ENCODE assay signal across 23 cellular contexts in genomic region chr3:169172535-169172934, GRCh38.
DNase-seq lines count a peak whose midpoint lies in the region; ATAC-seq and TF ChIP-seq lines count a peak whose summit lies in the region.
"Had no signal": no experiment of that assay in that cellular context is flagged by ENCODE, and none has a peak within 500 bp of the region (broad histone marks: within the 10 kb centered on the region; RNA-seq: fewer than 3 reads in every experiment).

No MANE protein-coding gene starts in this region.

- DNase-seq in HT-29 (ENCODE audit: low spot score) = peak; percentile 11
- peak in 1 of 2 experiments; percentile 50 for DNase-seq in PC-9
- no peak for DNase-seq in epithelial cell of prostate (ENCODE audit: low read depth, low spot score)
- DNase-seq in osteoblast (ENCODE audit: insufficient read length, low spot score, missing footprints) = peak; percentile 37
- DNase-seq in heart left ventricle = no peak
- no peak for DNase-seq in cerebellar cortex (ENCODE audit: low spot score)
- DNase-seq in GM13976 (ENCODE audit: low spot score) = no peak
- DNase-seq: C1 segment of cervical spinal cord; CD4-positive, alpha-beta memory T cell; COR-L47; GOT3; HFFc6; KBM-7; MV-4-11; NCI-H1105; NCI-H1436 treated with DMSO at 0.1 percent for 48 hours; NCI-H187 treated with DMSO at 0.1 percent for 48 hours; NCI-H2171; NCI-H748 treated with DMSO at 0.1 percent for 48 hours; NK-92 treated with Interleukin-12 subunit alpha and Interleukin-12 subunit beta, amount 100 ng/mL, for 24 hours; RPMI8226; SHP77 treated with DMSO at 0.1 percent for 48 hours had no signal

- no peak for TF ChIP-seq POLR2A in heart left ventricle (IDR thresholded peaks at IDR 0.05)

- POLR2A ChIA-PET in PC-9 (lab: Charles Lee; ENCODE audit: unreplicated experiment) = no interaction called here

- intact Hi-C loops in PC-9 (cut with micrococcal nuclease; ENCODE audit: unreplicated experiment) (no loop called here), heart left ventricle (cut with DNase I) (no loop called here)

- H4K20me1 ChIP-seq in PC-9 (ENCODE audit: insufficient read depth) (no peaks in the 10 kb centered on the region), osteoblast (ENCODE audit: insufficient read depth, low read length) (no peaks in the 10 kb centered on the region)

- no peaks in the 10 kb centered on the region for H3K9me3 ChIP-seq in PC-9 (ENCODE audit: insufficient read depth, low read depth)
- H3K9me3 ChIP-seq in osteoblast (ENCODE audit: low read depth, low read length) = no peaks in the 10 kb centered on the region
- H3K9me3 ChIP-seq in heart left ventricle = no peaks in the 10 kb centered on the region
- H3K9me3 ChIP-seq: HAP-1 had no signal

- CTCF ChIA-PET in PC-9 (lab: Charles Lee) = interaction anchor here (1.3 kb wide), 1 partner anchor 23 kb away, joined by 5 read pairs; no protein-coding TSS in a partner anchor

- H3K4me2 ChIP-seq in PC-9 (peak overlapping the region; percentile 51), osteoblast (ENCODE audit: insufficient read depth, low read length) (no peak overlapping the region)

- H3K79me2 ChIP-seq in PC-9 (ENCODE audit: low read depth) (no peaks in the 10 kb centered on the region), osteoblast (ENCODE audit: insufficient read depth, low read length) (no peaks in the 10 kb centered on the region)

- H3K4me1 ChIP-seq in PC-9 (replicated peaks; ENCODE audit: insufficient read depth) (peaks cover 56% of the 10 kb centered on the region), osteoblast (ENCODE audit: insufficient read depth, low read length) (peaks cover 3% of the 10 kb centered on the region), heart left ventricle (peaks cover 0 to 36% (median 7%) of the 10 kb centered on the region in 12 donors)

- H3K36me3 ChIP-seq in PC-9 (ENCODE audit: low read depth) (no peaks in the 10 kb centered on the region), osteoblast (ENCODE audit: insufficient read depth, low read length) (no peaks in the 10 kb centered on the region), heart left ventricle (no peaks in the 10 kb centered on the region)
- H3K36me3 ChIP-seq: HAP-1 had no signal

- H3K4me3 ChIP-seq in PC-9 (no peak overlapping the region), osteoblast (ENCODE audit: insufficient read depth, low read length) (no peak overlapping the region), heart left ventricle (no peak overlapping the region)
- H3K4me3 ChIP-seq: HAP-1 had no signal

- ATAC-seq in heart left ventricle = no peak

- H3K27me3 ChIP-seq in PC-9 (ENCODE audit: insufficient read depth, low read depth) (no peaks in the 10 kb centered on the region), osteoblast (ENCODE audit: insufficient read depth, low read length) (peaks cover 4% of the 10 kb centered on the region), heart left ventricle (no peaks in the 10 kb centered on the region)

- TF ChIP-seq CTCF in PC-9 (conservative IDR thresholded peaks at IDR 0.05) (no peak), osteoblast (IDR thresholded peaks at IDR 0.05; ENCODE audit: extremely low read depth, low read depth, low read length) (no peak), heart left ventricle (IDR thresholded peaks at IDR 0.05) (no peak), GM13976 (IDR thresholded peaks at IDR 0.05; ENCODE audit: borderline replicate concordance, control extremely low read depth, extremely low read depth, insufficient read depth, missing control alignments) (no peak)

- H3F3A ChIP-seq in PC-9 (ENCODE audit: insufficient read depth, low read depth) = peaks cover 26% of the 10 kb centered on the region

- peak overlapping the region; percentile 29 for H3K27ac ChIP-seq in PC-9
- H3K27ac ChIP-seq in epithelial cell of prostate = peak overlapping the region; percentile 45
- H3K27ac ChIP-seq in osteoblast (ENCODE audit: low read depth, low read length) = no peak overlapping the region
- no peak overlapping the region for H3K27ac ChIP-seq in heart left ventricle

- H2AFZ ChIP-seq in PC-9 (no peak overlapping the region), osteoblast (ENCODE audit: low read length) (no peak overlapping the region)

- WGBS in heart left ventricle, 4 donors = 68 to 88% (median 78%) methylated on average over 2 of the region's 2 CpGs

- BruUV-seq in PC-9 (replicated peaks; lab: Mats Ljungman, UMichigan) = no TSS peak

- in situ Hi-C loops in GM13976 (cut with MboI; ENCODE audit: low sequenced_read_pairs, unreplicated experiment) = no loop called here

- H3K9me2 ChIP-seq in PC-9 (ENCODE audit: insufficient read depth) = 0 out of 2 replicates have a peak, but pooled peaks cover 3% of the 10 kb centered on the region

Comparison
In these comparisons a context has a peak if more than half of its experiments do, and no peak if none do; other contexts are left out.
1. DNase-seq: peak in HT-29 (single experiment) and osteoblast (single experiment); none in epithelial cell of prostate (single experiment), heart left ventricle (0 of 5), cerebellar cortex (single experiment) and GM13976 (single experiment).
2. H3K27ac ChIP-seq: peak in PC-9 (single experiment) and epithelial cell of prostate (single experiment); none in osteoblast (single experiment) and heart left ventricle (0 of 12).